In the genomic region with DNA sequence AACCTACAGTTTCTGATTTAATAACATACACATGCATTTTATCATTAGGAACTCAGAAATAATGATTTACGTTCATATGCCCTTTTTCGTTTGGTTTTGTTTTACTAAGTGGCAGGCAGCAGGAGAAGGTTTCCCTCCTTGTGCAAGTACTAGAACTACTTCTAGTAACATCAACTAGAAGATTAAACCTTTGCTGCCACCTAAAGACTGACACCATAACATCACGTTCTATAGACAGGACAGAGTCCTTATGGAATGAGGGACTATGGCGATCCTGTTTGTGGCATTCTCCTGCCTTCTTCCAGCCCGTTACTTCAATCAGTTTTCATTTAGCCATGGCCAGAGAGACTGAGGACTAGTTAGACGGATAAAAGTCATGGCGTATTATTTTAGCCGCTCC, we compare ENCODE assay signal across 8 cellular contexts. TPM values are rescaled to one million over a fixed set of nuclear protein-coding genes. Genes with fewer than 3 reads are reported as not detected.
A peak's percentile ranks its signal among the peaks of the same experiment; 100 is the strongest.
DNase-seq lines count a peak whose midpoint lies in the region; ATAC-seq lines count a peak whose summit lies in the region.

No MANE protein-coding gene starts in this region.

- H3K27me3 Mint-ChIP-seq in activated T-cell treated with anti-CD3 and anti-CD28 coated beads, Interleukin-2, amount 50 U/mL, for 4 hours (ENCODE audit: low read depth): peaks cover 25% of the 10 kb centered on the region

- H3K4me3 Mint-ChIP-seq in activated T-cell treated with anti-CD3 and anti-CD28 coated beads, Interleukin-2, amount 50 U/mL, for 4 hours: no peak overlapping the region

- ATAC-seq in activated T-cell treated with anti-CD3 and anti-CD28 coated beads, Interleukin-2, amount 50 U/mL, for 4 hours: no peak
- ATAC-seq in GM18519 (IDR thresholded peaks at IDR 0.05; ENCODE audit: low FRiP score, unreplicated experiment): no peak

- no peaks in the 10 kb centered on the region for H3K9me3 Mint-ChIP-seq in activated T-cell treated with anti-CD3 and anti-CD28 coated beads, Interleukin-2, amount 50 U/mL, for 4 hours

- DNase-seq in DMS53 (lab: John Stamatoyannopoulos, UW) (peak; percentile 42), DMS53 treated with DMSO at 0.1 percent for 48 hours (lab: John Stamatoyannopoulos, UW; ENCODE audit: unreplicated experiment) (no peak), NCI-H1436 treated with DMSO at 0.1 percent for 48 hours (lab: John Stamatoyannopoulos, UW) (peak; percentile 53), astrocyte of the hippocampus (ENCODE audit: low read depth, low spot score) (peak; percentile 63), pons (ENCODE audit: low spot score) (peak; percentile 45), mucosa of gallbladder (ENCODE audit: low spot score) (no peak)
- DNase-seq in activated T-cell treated with anti-CD3 and anti-CD28 coated beads, Interleukin-2, amount 50 U/mL, for 4 hours: no peak

- no peaks in the 10 kb centered on the region for H3K36me3 Mint-ChIP-seq in activated T-cell treated with anti-CD3 and anti-CD28 coated beads, Interleukin-2, amount 50 U/mL, for 4 hours (ENCODE audit: insufficient read depth)

- H3K4me1 Mint-ChIP-seq in activated T-cell treated with anti-CD3 and anti-CD28 coated beads, Interleukin-2, amount 50 U/mL, for 4 hours (ENCODE audit: low read depth): no peaks in the 10 kb centered on the region

RNA-seq across cellular contexts. Expression of a gene that starts 53.2 kb away (rescaled TPM):
- total RNA-seq in activated T-cell treated with anti-CD3 and anti-CD28 coated beads, Interleukin-2, amount 50 U/mL, for 4 hours: not detected
- not detected for total RNA-seq in mucosa of gallbladder

Comparison
In these comparisons a context has a peak if more than half of its experiments do, and no peak if none do; other contexts are left out.
1. DNase-seq: peak in DMS53 (single experiment), NCI-H1436 treated with DMSO at 0.1 percent for 48 hours (single experiment), astrocyte of the hippocampus (single experiment) and pons (single experiment); none in DMS53 treated with DMSO at 0.1 percent for 48 hours (single experiment), activated T-cell treated with anti-CD3 and anti-CD28 coated beads, Interleukin-2, amount 50 U/mL, for 4 hours (single experiment) and mucosa of gallbladder (single experiment).